In the genomic region with DNA sequence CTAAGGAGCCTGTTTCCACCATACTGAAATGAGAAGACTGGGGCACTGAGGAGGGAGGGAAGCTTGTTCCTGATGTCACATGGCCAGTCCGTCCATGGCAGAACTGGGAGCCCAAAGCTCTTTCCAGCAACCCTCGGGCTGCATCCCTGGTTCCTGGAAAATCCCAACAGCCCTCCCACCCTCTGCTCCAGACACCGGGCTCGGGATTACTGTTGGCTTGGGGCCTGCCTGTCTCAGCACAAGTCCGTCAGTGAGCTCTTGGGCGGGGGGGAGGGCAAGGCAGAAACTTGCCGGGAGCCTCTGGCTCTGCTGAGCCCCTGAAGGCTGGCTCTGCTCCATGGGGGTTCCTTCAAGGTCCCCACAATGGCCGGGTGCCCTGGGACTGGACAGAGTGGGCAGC, we compare ENCODE assay signal across 13 cellular contexts. TPM values are rescaled to one million over a fixed set of nuclear protein-coding genes. Genes with fewer than 3 reads are reported as not detected.
DNase-seq lines count a peak whose midpoint lies in the region; ATAC-seq and TF ChIP-seq lines count a peak whose summit lies in the region.
"Had no signal": no experiment of that assay in that cellular context is flagged by ENCODE, and none has a peak within 500 bp of the region (broad histone marks: within the 10 kb centered on the region; RNA-seq: fewer than 3 reads in every experiment).

No MANE protein-coding gene starts in this region.

- H3K79me2 ChIP-seq in fibroblast of lung (ENCODE audit: control insufficient read depth, insufficient read depth, low read length), result no peaks in the 10 kb centered on the region

- ATAC-seq in Right ventricle myocardium inferior, result peak; percentile 63
- no peak for ATAC-seq in HG03135 (IDR thresholded peaks at IDR 0.05; ENCODE audit: unreplicated experiment)
- ATAC-seq: naive thymus-derived CD4-positive, alpha-beta T cell had no signal

- H3K9me3 ChIP-seq in fibroblast of lung (ENCODE audit: control insufficient read depth, insufficient read depth, low read depth, low read length), result no peaks in the 10 kb centered on the region

- H3K36me3 ChIP-seq in fibroblast of lung (ENCODE audit: control insufficient read depth, insufficient read depth, low read length), result no peaks in the 10 kb centered on the region

- H3K4me3 ChIP-seq in fibroblast of lung (replicated peaks in 1 of 4; ENCODE audit: control extremely low read depth in 1 of 4, insufficient read depth in 1 of 4, low read depth in 3 of 4, low read length in 4 of 4), result no peak overlapping the region

- H3K4me2 ChIP-seq in fibroblast of lung (ENCODE audit: extremely low read depth, insufficient read depth, low read length), result no peak overlapping the region

- TF ChIP-seq CTCF in fibroblast of lung (conservative IDR thresholded peaks at IDR 0.05 in 1 of 2, IDR thresholded peaks at IDR 0.05 in 1 of 2; ENCODE audit: low read depth in 1 of 2, low read length in 2 of 2) (no peak), nephron (IDR thresholded peaks at IDR 0.05; ENCODE audit: unreplicated experiment in 3 of 3) (no peak), progenitor cell of endocrine pancreas (IDR thresholded peaks at IDR 0.05; ENCODE audit: unreplicated experiment) (no peak)

- peaks cover 12% of the 10 kb centered on the region for H3K9me3 Mint-ChIP-seq in nephron
- peaks cover 4% of the 10 kb centered on the region for H3K9me3 Mint-ChIP-seq in progenitor cell of endocrine pancreas (ENCODE audit: low read depth)
- H3K9me3 Mint-ChIP-seq: naive thymus-derived CD4-positive, alpha-beta T cell had no signal

- peak overlapping the region; percentile 82 to 94 (median 88) for H3K27ac Mint-ChIP-seq in nephron
- H3K27ac Mint-ChIP-seq in progenitor cell of endocrine pancreas, result no peak overlapping the region

- H3K27ac ChIP-seq in fibroblast of lung (ENCODE audit: insufficient read depth, low read length), result no peak overlapping the region

- H3K9ac ChIP-seq in fibroblast of lung (ENCODE audit: insufficient read depth, low read length), result no peak overlapping the region

- DNase-seq in Right ventricle myocardium inferior (ENCODE audit: missing footprints), result no peak
- DNase-seq in cardiac septum (ENCODE audit: low spot score), result no peak
- DNase-seq in fibroblast of lung (ENCODE audit: low read depth in 2 of 2), result peak; percentile 9 to 72
- DNase-seq in pons (ENCODE audit: low spot score), result no peak
- DNase-seq in NCI-H1105 treated with DMSO at 0.1 percent for 48 hours (lab: John Stamatoyannopoulos, UW), result no peak
- DNase-seq in progenitor cell of endocrine pancreas (ENCODE audit: low spot score, unreplicated experiment), result no peak
- DNase-seq: Calu3; islet precursor cell; KG1; naive thymus-derived CD4-positive, alpha-beta T cell; NCI-H1930 had no signal

- intact Hi-C loops in Right ventricle myocardium inferior (cut with DNase I), result no loop called here
- intact Hi-C loops in cardiac septum (cut with DNase I), result loop anchor here (2.0 kb wide), 1 partner anchor 18 kb away; a partner anchor contains a TSS

- H4K20me1 ChIP-seq in fibroblast of lung (ENCODE audit: control insufficient read depth, extremely low read depth, insufficient read depth, low read length), result no peaks in the 10 kb centered on the region

- H3K27me3 ChIP-seq in fibroblast of lung (ENCODE audit: control insufficient read depth, insufficient read depth, low read length), result no peaks in the 10 kb centered on the region

- no peaks in the 10 kb centered on the region for H3K36me3 Mint-ChIP-seq in nephron (ENCODE audit: low read depth)
- no peaks in the 10 kb centered on the region for H3K36me3 Mint-ChIP-seq in progenitor cell of endocrine pancreas (ENCODE audit: insufficient read depth)
- H3K36me3 Mint-ChIP-seq: naive thymus-derived CD4-positive, alpha-beta T cell had no signal

- no peak overlapping the region for H2AFZ ChIP-seq in fibroblast of lung (ENCODE audit: low read length)

- H3K4me1 Mint-ChIP-seq in nephron (peaks cover 20% of the 10 kb centered on the region), progenitor cell of endocrine pancreas (ENCODE audit: low read depth) (peaks cover 4% of the 10 kb centered on the region)

- H3K27me3 Mint-ChIP-seq in nephron (ENCODE audit: low read depth) (no peaks in the 10 kb centered on the region), progenitor cell of endocrine pancreas (peaks cover 12% of the 10 kb centered on the region)

- H3K4me1 ChIP-seq in fibroblast of lung (ENCODE audit: control insufficient read depth, extremely low read depth, insufficient read depth, low read length), result peaks cover 19% of the 10 kb centered on the region

- H3K4me3 Mint-ChIP-seq in nephron (no peak overlapping the region), progenitor cell of endocrine pancreas (ENCODE audit: low read depth) (no peak overlapping the region)

RNA-seq across cellular contexts. Expression of a gene that starts 6.3 kb away (rescaled TPM):
- total RNA-seq in Right ventricle myocardium inferior (18.5 TPM), cardiac septum (13.4 TPM), fibroblast of lung (7.3 and 10.5 TPM in 2 replicates), progenitor cell of endocrine pancreas (22.3 and 22.9 TPM in 2 replicates)
- 10.4 and 17.1 TPM in 2 replicates for polyA plus RNA-seq in fibroblast of lung
- polyA plus RNA-seq in fibroblast of lung (2012), result 19.7 and 34.0 TPM in 2 replicates
- 17.3 and 27.3 TPM in 2 replicates for polyA minus RNA-seq in fibroblast of lung (ENCODE audit: low replicate concordance)

RNA-seq across cellular contexts. Expression of a gene that starts 18.2 kb away (rescaled TPM):
- total RNA-seq in Right ventricle myocardium inferior (42.2 TPM), cardiac septum (175 TPM), fibroblast of lung (10.1 and 18.7 TPM in 2 replicates), progenitor cell of endocrine pancreas (0.98 and 1.1 TPM in 2 replicates)
- polyA plus RNA-seq in fibroblast of lung, result 21.4 and 61.7 TPM in 2 replicates
- 38.1 and 143 TPM in 2 replicates for polyA plus RNA-seq in fibroblast of lung (2012)
- 40.5 and 212 TPM in 2 replicates for polyA minus RNA-seq in fibroblast of lung (ENCODE audit: low replicate concordance)
- total RNA-seq: Calu3; naive thymus-derived CD4-positive, alpha-beta T cell had no signal
- polyA plus RNA-seq: naive thymus-derived CD4-positive, alpha-beta T cell had no signal

RNA-seq across cellular contexts. Expression of a gene that starts 30.8 kb away (rescaled TPM):
- total RNA-seq in Right ventricle myocardium inferior (not detected), cardiac septum (0.19 TPM), fibroblast of lung (1.8 and 3.1 TPM in 2 replicates), progenitor cell of endocrine pancreas (0.24 and 0.41 TPM in 2 replicates)
- polyA plus RNA-seq in fibroblast of lung, result 0.08 TPM in 1 of 2 replicates, not detected in the other
- polyA plus RNA-seq in fibroblast of lung (2012), result 0.14 TPM in 2 replicates
- polyA minus RNA-seq in fibroblast of lung (ENCODE audit: low replicate concordance), result 0.98 TPM in 1 of 2 replicates, not detected in the other

RNA-seq across cellular contexts. Expression of a gene that starts 40.8 kb away (rescaled TPM):
- total RNA-seq in Right ventricle myocardium inferior, result not detected
- 0.16 TPM for total RNA-seq in cardiac septum
- total RNA-seq in fibroblast of lung, result not detected in 2 replicates
- polyA plus RNA-seq in fibroblast of lung, result not detected in 2 replicates
- not detected in 2 replicates for polyA plus RNA-seq in fibroblast of lung (2012)
- polyA minus RNA-seq in fibroblast of lung (ENCODE audit: low replicate concordance), result not detected in 2 replicates
- 0.11 and 0.60 TPM in 2 replicates for total RNA-seq in progenitor cell of endocrine pancreas
- total RNA-seq: Calu3; naive thymus-derived CD4-positive, alpha-beta T cell had no signal
- polyA plus RNA-seq: naive thymus-derived CD4-positive, alpha-beta T cell had no signal

Comparison
In these comparisons a context has a peak if more than half of its experiments do, and no peak if none do; other contexts are left out.
1. DNase-seq: peak in fibroblast of lung (2 of 2); none in Right ventricle myocardium inferior (single experiment), cardiac septum (single experiment), pons (single experiment), NCI-H1105 treated with DMSO at 0.1 percent for 48 hours (single experiment) and progenitor cell of endocrine pancreas (single experiment).